17 cellular contexts compared by ENCODE assay signal in genomic region chr6:169071394-169071793, GRCh38.
A peak's percentile ranks its signal among the peaks of the same experiment; 100 is the strongest.
DNase-seq lines count a peak whose midpoint lies in the region; ATAC-seq and TF ChIP-seq lines count a peak whose summit lies in the region.
"Had no signal": no experiment of that assay in that cellular context is flagged by ENCODE, and none has a peak within 500 bp of the region (broad histone marks: within the 10 kb centered on the region; RNA-seq: fewer than 3 reads in every experiment).

No MANE protein-coding gene starts in this region.

- H3K27me3 ChIP-seq in left ventricle myocardium inferior (ENCODE audit: low read depth) (peaks cover 30% of the 10 kb centered on the region), esophagus muscularis mucosa (no peaks in the 10 kb centered on the region), rectal smooth muscle tissue (ENCODE audit: control insufficient read depth, insufficient read depth, low read length) (no peaks in the 10 kb centered on the region)
- H3K27me3 ChIP-seq: MG63, neutrophil, Peyer's patch had no signal

- H3K9me3 ChIP-seq in left ventricle myocardium inferior (replicated peaks) = no peaks in the 10 kb centered on the region
- no peaks in the 10 kb centered on the region for H3K9me3 ChIP-seq in esophagus muscularis mucosa
- H3K9me3 ChIP-seq: neutrophil, Peyer's patch had no signal

- TF ChIP-seq CTCF in left ventricle myocardium inferior (IDR thresholded peaks at IDR 0.05; ENCODE audit: borderline replicate concordance) = no peak
- no peak for TF ChIP-seq CTCF in esophagus muscularis mucosa (IDR thresholded peaks at IDR 0.05)

- H3K4me1 ChIP-seq in left ventricle myocardium inferior (peaks cover 5% of the 10 kb centered on the region), esophagus muscularis mucosa (peaks cover 3 to 53% (median 49%) of the 10 kb centered on the region in 4 donors), rectal smooth muscle tissue (ENCODE audit: control insufficient read depth, insufficient read depth, low read length) (peaks cover 43% of the 10 kb centered on the region)
- H3K4me1 ChIP-seq: Peyer's patch had no signal

- 80% methylated on average over 7 of the region's 7 CpGs for WGBS in esophagus muscularis mucosa

- no peak overlapping the region for H3K4me3 ChIP-seq in left ventricle myocardium inferior
- H3K4me3 ChIP-seq in esophagus muscularis mucosa = no peak overlapping the region
- H3K4me3 ChIP-seq in rectal smooth muscle tissue (ENCODE audit: low read length) = no peak overlapping the region
- H3K4me3 ChIP-seq: MG63, Peyer's patch had no signal

- DNase-seq in left ventricle myocardium inferior (no peak), Right ventricle myocardium inferior (ENCODE audit: missing footprints) (no peak), esophagus muscularis mucosa (ENCODE audit: extremely low spot score) (no peak), HUDEP-2 (lab: John Stamatoyannopoulos, UW; ENCODE audit: unreplicated experiment in 76 of 76) (no peak)
- DNase-seq in stimulated activated CD4-positive, alpha-beta T cell treated with anti-CD3 and anti-CD28 coated beads, Interleukin-2, amount 100 ng/mL, for 24 hours = no peak
- no peak for DNase-seq in stimulated activated CD4-positive, alpha-beta T cell treated with anti-CD3 and anti-CD28 coated beads, Interleukin-1b, Interleukin-23, amount 100 ng/mL, for 48 hours
- DNase-seq: activated CD4-positive, alpha-beta T cell treated with anti-CD3 and anti-CD28 coated beads for 1 hour; foreskin fibroblast; kidney glomerular epithelial cell; MG63; NCI-H1436 treated with DMSO at 0.1 percent for 48 hours; NCI-H748 treated with DMSO at 0.1 percent for 48 hours; Peyer's patch had no signal

- H3K9ac ChIP-seq in rectal smooth muscle tissue (ENCODE audit: low read length) = no peak overlapping the region

- no peak for ATAC-seq in Right ventricle myocardium inferior
- no peak for ATAC-seq in GM18519 (IDR thresholded peaks at IDR 0.05; ENCODE audit: low FRiP score, unreplicated experiment)

- intact Hi-C loops in left ventricle myocardium inferior (cut with micrococcal nuclease) (no loop called here), Right ventricle myocardium inferior (cut with DNase I) (loop anchor here (2.0 kb wide), 1 partner anchor 119 kb away; no protein-coding TSS in a partner anchor), esophagus muscularis mucosa (cut with DNase I) (no loop called here)

- no peak for TF ChIP-seq POLR2A in esophagus muscularis mucosa (IDR thresholded peaks at IDR 0.05; ENCODE audit: low read depth)

- H3K27ac ChIP-seq in left ventricle myocardium inferior (replicated peaks) = peak overlapping the region; percentile 67
- peak overlapping the region; percentile 58 to 72 (median 62) for H3K27ac ChIP-seq in esophagus muscularis mucosa (replicated peaks in 1 of 4)
- H3K27ac ChIP-seq in rectal smooth muscle tissue (ENCODE audit: low read depth, low read length) = peak overlapping the region; percentile 73
- H3K27ac ChIP-seq: C4-2B, neutrophil had no signal

- H3K36me3 ChIP-seq in left ventricle myocardium inferior = no peaks in the 10 kb centered on the region
- H3K36me3 ChIP-seq in esophagus muscularis mucosa = no peaks in the 10 kb centered on the region
- H3K36me3 ChIP-seq in rectal smooth muscle tissue (ENCODE audit: control insufficient read depth, insufficient read depth, low read length) = no peaks in the 10 kb centered on the region
- H3K36me3 ChIP-seq: MG63, neutrophil, Peyer's patch had no signal

- no peak for TF ChIP-seq EP300 in esophagus muscularis mucosa (IDR thresholded peaks at IDR 0.05)
